21 cellular contexts compared by ENCODE assay signal in genomic region chr22:46346680-46347405, GRCh38.
"Had no signal": no experiment of that assay in that cellular context is flagged by ENCODE, and none has a peak within 500 bp of the region (broad histone marks: within the 10 kb centered on the region; RNA-seq: fewer than 3 reads in every experiment).

No MANE protein-coding gene starts in this region.

- H3K4me3 Mint-ChIP-seq: activated CD4-positive, alpha-beta T cell treated with anti-CD3 and anti-CD28 coated beads, Interleukin-2, amount 10 ng/mL, durations not matched to agents 7 days and 5 days; activated naive CD4-positive, alpha-beta T cell treated with anti-CD3 and anti-CD28 coated beads, Interleukin-2, amount 50 U/mL, for 24 hours; natural killer cell; stimulated activated naive CD8-positive, alpha-beta T cell treated with anti-CD3 and anti-CD28 coated beads, Interleukin-15, Interleukin-2, amounts not matched to agents 100 ng/mL and 50 ng/mL, for 24 hours had no signal

- H3K9me3 ChIP-seq: prostate gland, sigmoid colon, thoracic aorta, vagina had no signal

- H3K27ac ChIP-seq: coronary artery, prostate gland, sigmoid colon, thoracic aorta, vagina had no signal

- H3K27ac Mint-ChIP-seq: activated CD4-positive, alpha-beta T cell treated with anti-CD3 and anti-CD28 coated beads, Interleukin-2, amount 10 ng/mL, durations not matched to agents 7 days and 5 days; activated naive CD4-positive, alpha-beta T cell treated with anti-CD3 and anti-CD28 coated beads, Interleukin-2, amount 50 U/mL, for 24 hours; natural killer cell; stimulated activated naive CD8-positive, alpha-beta T cell treated with anti-CD3 and anti-CD28 coated beads, Interleukin-15, Interleukin-2, amounts not matched to agents 100 ng/mL and 50 ng/mL, for 24 hours had no signal

- DNase-seq: activated CD4-positive, alpha-beta T cell treated with anti-CD3 and anti-CD28 coated beads, Interleukin-2, amount 10 ng/mL, durations not matched to agents 7 days and 5 days; activated CD4-positive, CD25-positive, alpha-beta regulatory T cell; activated effector memory CD4-positive, alpha-beta T cell treated with Interleukin-2 at 50 U/mL for 16 hours; activated T-cell treated with anti-CD3 and anti-CD28 coated beads, Interleukin-2, amount 50 U/mL, for 1 hour; effector CD8-positive, alpha-beta T cell; foreskin melanocyte; head of caudate nucleus; mammary epithelial cell; natural killer cell; sigmoid colon; stimulated activated CD4-positive, alpha-beta T cell treated with anti-CD3 and anti-CD28 coated beads, Interleukin-4, amount 100 ng/mL, for 1 hour; stimulated activated CD8-positive, alpha-beta memory T cell treated with anti-CD3 and anti-CD28 coated beads, Interleukin-4, amount 100 ng/mL, for 48 hours; T-helper 2 cell had no signal

- H3K27me3 Mint-ChIP-seq: activated CD4-positive, alpha-beta T cell treated with anti-CD3 and anti-CD28 coated beads, Interleukin-2, amount 10 ng/mL, durations not matched to agents 7 days and 5 days; activated naive CD4-positive, alpha-beta T cell treated with anti-CD3 and anti-CD28 coated beads, Interleukin-2, amount 50 U/mL, for 24 hours; stimulated activated naive CD8-positive, alpha-beta T cell treated with anti-CD3 and anti-CD28 coated beads, Interleukin-15, Interleukin-2, amounts not matched to agents 100 ng/mL and 50 ng/mL, for 24 hours had no signal

- H3K4me1 ChIP-seq: prostate gland, vagina had no signal

- H3K9me3 Mint-ChIP-seq: activated CD4-positive, alpha-beta T cell treated with anti-CD3 and anti-CD28 coated beads, Interleukin-2, amount 10 ng/mL, durations not matched to agents 7 days and 5 days; activated naive CD4-positive, alpha-beta T cell treated with anti-CD3 and anti-CD28 coated beads, Interleukin-2, amount 50 U/mL, for 24 hours; natural killer cell; stimulated activated naive CD8-positive, alpha-beta T cell treated with anti-CD3 and anti-CD28 coated beads, Interleukin-15, Interleukin-2, amounts not matched to agents 100 ng/mL and 50 ng/mL, for 24 hours had no signal

- FAIRE-seq: keratinocyte, TTC549 had no signal

- ATAC-seq: natural killer cell had no signal

- H3K4me3 ChIP-seq: coronary artery, prostate gland, sigmoid colon, thoracic aorta, vagina had no signal

- H3K4me1 Mint-ChIP-seq: natural killer cell had no signal
